Comparison of ENCODE assay signal across 14 cellular contexts in genomic region chr20:25324412-25324811, GRCh38.
A peak's percentile ranks its signal among the peaks of the same experiment; 100 is the strongest.
DNase-seq lines count a peak whose midpoint lies in the region; ATAC-seq and TF ChIP-seq lines count a peak whose summit lies in the region.
"Had no signal": no experiment of that assay in that cellular context is flagged by ENCODE, and none has a peak within 500 bp of the region (broad histone marks: within the 10 kb centered on the region; RNA-seq: fewer than 3 reads in every experiment).

No MANE protein-coding gene starts in this region.

- TF ChIP-seq POLR2A in adrenal gland (IDR thresholded peaks at IDR 0.05), result no peak

- ATAC-seq in lung (ENCODE audit: insufficient read depth, low FRiP score) (peak; percentile 78), upper lobe of right lung (peak; percentile 92)

- H3K27ac ChIP-seq in adrenal gland, result peak overlapping the region in 2 of 5 donors; percentile 57 to 69
- H3K27ac ChIP-seq in lung (ENCODE audit: low read depth in 1 of 2, low read length in 1 of 2), result no peak overlapping the region
- peak overlapping the region; percentile 47 for H3K27ac ChIP-seq in upper lobe of right lung

- WGBS in adrenal gland, 4 donors, result 57 to 83% (median 70%) methylated on average over 5 of the region's 5 CpGs
- WGBS in lung, 2 donors, result 45 to 71% methylated on average over 5 of the region's 5 CpGs

- H3K4me3 ChIP-seq in adrenal gland (no peak overlapping the region), lung (no peak overlapping the region), upper lobe of right lung (no peak overlapping the region)

- DNase-seq in Kasumi-1 (lab: John Stamatoyannopoulos, UW) (peak; percentile 60 to 63), adrenal gland (peak in 6 of 7 donors; percentile 38 to 80 (median 67)), lung (ENCODE audit: low spot score) (peak; percentile 59), upper lobe of right lung (peak; percentile 80), retina (no peak), NCI-H526 (lab: John Stamatoyannopoulos, UW) (no peak), NCI-H187 treated with DMSO at 0.1 percent for 48 hours (lab: John Stamatoyannopoulos, UW) (no peak)
- DNase-seq: activated B cell treated with CpG ODN at 0.5 μM for 24 hours; activated T-cell treated with anti-CD3 and anti-CD28 coated beads, Interleukin-2, amount 50 U/mL, for 1 hour; effector CD4-positive, alpha-beta T cell; mammary epithelial cell; NCI-H1092; NCI-H510A; SHP77 had no signal

- no peaks in the 10 kb centered on the region for H3K4me1 ChIP-seq in adrenal gland (replicated peaks in 1 of 2)
- H3K4me1 ChIP-seq in lung (ENCODE audit: control insufficient read depth in 2 of 2, insufficient read depth in 2 of 2, low read length in 2 of 2), result peaks cover 0 to 7% of the 10 kb centered on the region in 2 donors
- H3K4me1 ChIP-seq in upper lobe of right lung, result peaks cover 6% of the 10 kb centered on the region

- H3K27me3 ChIP-seq in adrenal gland (no peaks in the 10 kb centered on the region), lung (ENCODE audit: control insufficient read depth, insufficient read depth) (no peaks in the 10 kb centered on the region), upper lobe of right lung (no peaks in the 10 kb centered on the region)

- H3K36me3 ChIP-seq in adrenal gland (replicated peaks in 1 of 2), result peaks cover 0 to 9% of the 10 kb centered on the region in 2 donors
- peaks cover 0 to 12% of the 10 kb centered on the region in 2 donors for H3K36me3 ChIP-seq in lung (ENCODE audit: control insufficient read depth in 2 of 2, insufficient read depth in 2 of 2, low read length in 2 of 2)
- H3K36me3 ChIP-seq in upper lobe of right lung, result peaks cover 11% of the 10 kb centered on the region

- H3K9me3 ChIP-seq in adrenal gland (replicated peaks in 1 of 3) (no peaks in the 10 kb centered on the region), lung (ENCODE audit: control insufficient read depth in 2 of 2, insufficient read depth in 1 of 2, low read length in 1 of 2) (peaks cover 0 to 5% of the 10 kb centered on the region in 2 donors), upper lobe of right lung (no peaks in the 10 kb centered on the region)

- intact Hi-C loops in adrenal gland (cut with DNase I), result no loop called here
- intact Hi-C loops in upper lobe of right lung (cut with DNase I), result no loop called here

- TF ChIP-seq CTCF in adrenal gland (IDR thresholded peaks at IDR 0.05) (peak in 2 of 6 experiments; percentile 10 to 14), lung (IDR thresholded peaks at IDR 0.05; ENCODE audit: control extremely low read depth, extremely low read depth) (no peak), upper lobe of right lung (IDR thresholded peaks at IDR 0.05) (no peak)

Comparison
In these comparisons a context has a peak if more than half of its experiments do, and no peak if none do; other contexts are left out.
1. DNase-seq: peak in Kasumi-1 (2 of 2), adrenal gland (6 of 7), lung (single experiment) and upper lobe of right lung (single experiment); none in retina (single experiment), NCI-H526 (0 of 2) and NCI-H187 treated with DMSO at 0.1 percent for 48 hours (single experiment).